Comparison of ENCODE assay signal across 23 cellular contexts in genomic region chr1:47732489-47732888, GRCh38.
"Had no signal": no experiment of that assay in that cellular context is flagged by ENCODE, and none has a peak within 500 bp of the region (broad histone marks: within the 10 kb centered on the region; RNA-seq: fewer than 3 reads in every experiment).

No MANE protein-coding gene starts in this region.

- H3K27ac ChIP-seq: brain microvascular endothelial cell, esophagus muscularis mucosa, lower lobe of right lung, neutrophil, pancreas, right lobe of liver, stomach had no signal

- H3K4me1 Mint-ChIP-seq: activated CD4-positive, alpha-beta T cell treated with anti-CD3 and anti-CD28 coated beads, Interleukin-2, amount 10 ng/mL, durations not matched to agents 7 days and 5 days; natural killer cell had no signal

- FAIRE-seq: pancreas, small intestine had no signal

- H3K9me3 ChIP-seq: esophagus muscularis mucosa, lower lobe of right lung, neutrophil, pancreas, right lobe of liver, stomach had no signal

- H3K4me3 Mint-ChIP-seq: activated CD4-positive, alpha-beta T cell treated with anti-CD3 and anti-CD28 coated beads, Interleukin-2, amount 10 ng/mL, durations not matched to agents 7 days and 5 days; activated CD8-positive, alpha-beta T cell treated with anti-CD3 and anti-CD28 coated beads, Interleukin-2, amount 10 ng/mL, durations not matched to agents 7 days and 5 days; activated naive CD8-positive, alpha-beta T cell treated with anti-CD3 and anti-CD28 coated beads, Interleukin-2, amount 50 U/mL, for 24 hours; activated T-cell treated with anti-CD3 and anti-CD28 coated beads, Interleukin-2, amount 50 U/mL, for 24 hours; natural killer cell; T-helper 1 cell treated with Interleukin-12 subunit alpha and Interleukin-12 subunit beta and Interleukin-4 antibody, amounts not matched to agents 30 μg/mL and 1 μg/mL, for 36 hours had no signal

- H3K4me1 ChIP-seq: esophagus muscularis mucosa, lower lobe of right lung, pancreas, right lobe of liver, stomach had no signal

- H3K27ac Mint-ChIP-seq: activated CD4-positive, alpha-beta T cell treated with anti-CD3 and anti-CD28 coated beads, Interleukin-2, amount 10 ng/mL, durations not matched to agents 7 days and 5 days; activated CD8-positive, alpha-beta T cell treated with anti-CD3 and anti-CD28 coated beads, Interleukin-2, amount 10 ng/mL, durations not matched to agents 7 days and 5 days; activated naive CD8-positive, alpha-beta T cell treated with anti-CD3 and anti-CD28 coated beads, Interleukin-2, amount 50 U/mL, for 24 hours; activated T-cell treated with anti-CD3 and anti-CD28 coated beads, Interleukin-2, amount 50 U/mL, for 24 hours; activated T-helper 2 cell treated with anti-CD3 and anti-CD28 coated beads, Interferon-gamma antibody, Interleukin-2, Interleukin-4, amounts not matched to agents 10 μg/mL and 5 μg/mL and 100 μg/mL, durations not matched to agents 14 hours and 24 hours and 36 hours; natural killer cell; T-helper 1 cell treated with Interleukin-12 subunit alpha and Interleukin-12 subunit beta and Interleukin-4 antibody, amounts not matched to agents 30 μg/mL and 1 μg/mL, for 36 hours had no signal

- H3K27me3 ChIP-seq: pancreas, right lobe of liver had no signal

- DNase-seq: activated CD4-positive, alpha-beta T cell treated with anti-CD3 and anti-CD28 coated beads, Interleukin-2, amount 10 ng/mL, durations not matched to agents 7 days and 5 days; activated CD8-positive, alpha-beta T cell treated with anti-CD3 and anti-CD28 coated beads, Interleukin-2, amount 10 ng/mL, durations not matched to agents 7 days and 5 days; activated naive CD4-positive, alpha-beta T cell treated with Interleukin-2 at 50 U/mL for 16 hours; activated naive CD8-positive, alpha-beta T cell treated with anti-CD3 and anti-CD28 coated beads, Interleukin-2, amount 50 U/mL, for 24 hours; activated T-cell treated with anti-CD3 and anti-CD28 coated beads, Interleukin-2, amount 50 U/mL, for 24 hours; anterior cingulate cortex; brain microvascular endothelial cell; cortex of kidney; left colon; lower lobe of right lung; natural killer cell; pancreas; right lobe of liver; small intestine; stimulated activated CD4-positive, alpha-beta T cell treated with anti-CD3 and anti-CD28 coated beads, Interleukin-15, amount 100 ng/mL, for 24 hours; stimulated activated CD4-positive, alpha-beta T cell treated with anti-CD3 and anti-CD28 coated beads, Interleukin-2, amount 100 ng/mL, for 48 hours; stomach; trophoblast cell had no signal

- H3K4me3 ChIP-seq: esophagus muscularis mucosa, lower lobe of right lung, pancreas, right lobe of liver, stomach had no signal

- H3K9me3 Mint-ChIP-seq: activated CD4-positive, alpha-beta T cell treated with anti-CD3 and anti-CD28 coated beads, Interleukin-2, amount 10 ng/mL, durations not matched to agents 7 days and 5 days; activated naive CD8-positive, alpha-beta T cell treated with anti-CD3 and anti-CD28 coated beads, Interleukin-2, amount 50 U/mL, for 24 hours; activated T-cell treated with anti-CD3 and anti-CD28 coated beads, Interleukin-2, amount 50 U/mL, for 24 hours; activated T-helper 2 cell treated with anti-CD3 and anti-CD28 coated beads, Interferon-gamma antibody, Interleukin-2, Interleukin-4, amounts not matched to agents 10 μg/mL and 5 μg/mL and 100 μg/mL, durations not matched to agents 14 hours and 24 hours and 36 hours; natural killer cell; T-helper 1 cell treated with Interleukin-12 subunit alpha and Interleukin-12 subunit beta and Interleukin-4 antibody, amounts not matched to agents 30 μg/mL and 1 μg/mL, for 36 hours had no signal

- H3K36me3 ChIP-seq: brain microvascular endothelial cell, esophagus muscularis mucosa, lower lobe of right lung, neutrophil, pancreas, right lobe of liver, stomach had no signal

- ATAC-seq: activated CD4-positive, CD25-positive, alpha-beta regulatory T cell treated with anti-CD3 and anti-CD28 coated beads, Interleukin-2, amount 50 U/mL, for 24 hours; activated CD8-positive, alpha-beta T cell treated with anti-CD3 and anti-CD28 coated beads, Interleukin-2, amount 10 ng/mL, durations not matched to agents 7 days and 5 days; activated naive CD8-positive, alpha-beta T cell treated with anti-CD3 and anti-CD28 coated beads, Interleukin-2, amount 50 U/mL, for 24 hours; left colon; natural killer cell; pancreas had no signal

- H3K36me3 Mint-ChIP-seq: natural killer cell had no signal
